Comparison of ENCODE assay signal across 10 cellular contexts in genomic region chr20:19347943-19348456, GRCh38.
DNase-seq lines count a peak whose midpoint lies in the region; ATAC-seq and TF ChIP-seq lines count a peak whose summit lies in the region.
"Had no signal": no experiment of that assay in that cellular context is flagged by ENCODE, and none has a peak within 500 bp of the region (broad histone marks: within the 10 kb centered on the region; RNA-seq: fewer than 3 reads in every experiment).

No MANE protein-coding gene starts in this region.

- H3K79me2 ChIP-seq in KMS-11 (ENCODE audit: insufficient read depth, low read depth) = no peaks in the 10 kb centered on the region

- no peaks in the 10 kb centered on the region for H3K36me3 ChIP-seq in BLaER1
- no peaks in the 10 kb centered on the region for H3K36me3 ChIP-seq in KMS-11 (ENCODE audit: insufficient read depth)

- H3K9me3 ChIP-seq in BLaER1 = no peaks in the 10 kb centered on the region

- H4K20me1 ChIP-seq in BLaER1 = no peaks in the 10 kb centered on the region
- H4K20me1 ChIP-seq in KMS-11 (ENCODE audit: insufficient read depth) = no peaks in the 10 kb centered on the region

- ATAC-seq in GM18909 (IDR thresholded peaks at IDR 0.05; ENCODE audit: poor library complexity, unreplicated experiment) (peak; percentile 79), HG02678 (IDR thresholded peaks at IDR 0.05; ENCODE audit: unreplicated experiment) (peak; percentile 77)

- H3K4me3 ChIP-seq in BLaER1 (no peak overlapping the region), KMS-11 (IDR thresholded peaks at IDR 0.05; ENCODE audit: insufficient read depth, low read depth, low read length) (no peak overlapping the region)

- no peak for TF ChIP-seq CTCF in KMS-11 (conservative IDR thresholded peaks at IDR 0.05; ENCODE audit: low read depth, low read length)

- no peak for DNase-seq in medulla oblongata (ENCODE audit: extremely low spot score)
- no peak for DNase-seq in stimulated activated CD4-positive, alpha-beta T cell treated with anti-CD3 and anti-CD28 coated beads, Interleukin-2, amount 100 ng/mL, for 48 hours
- DNase-seq in NCI-H2081 (lab: John Stamatoyannopoulos, UW) = no peak
- no peak for DNase-seq in NCI-H1092 treated with DMSO at 0.1 percent for 48 hours (lab: John Stamatoyannopoulos, UW)
- DNase-seq: mesendoderm had no signal

- peak overlapping the region; percentile 31 for H2AFZ ChIP-seq in KMS-11 (ENCODE audit: low read depth)

- H3K4me1 ChIP-seq in BLaER1 (peaks cover 12% of the 10 kb centered on the region), KMS-11 (ENCODE audit: low read depth, poor library complexity, severe bottlenecking) (peaks cover 22% of the 10 kb centered on the region)

- H3K4me2 ChIP-seq in BLaER1 = peak overlapping the region; percentile 83
- H3K4me2 ChIP-seq in KMS-11 = peak overlapping the region; percentile 49; the same call in 1 of the 2 replicates

- H3K9ac ChIP-seq in BLaER1 (no peak overlapping the region), KMS-11 (no peak overlapping the region; the same call in 1 of the 2 replicates)

- H3K27me3 ChIP-seq in BLaER1 (no peaks in the 10 kb centered on the region; the same call in 1 of the 2 replicates), KMS-11 (ENCODE audit: insufficient read depth, low read depth) (no peaks in the 10 kb centered on the region)

- no peak overlapping the region for H3K27ac ChIP-seq in BLaER1
- peak overlapping the region; percentile 32; the same call in 1 of the 2 replicates for H3K27ac ChIP-seq in KMS-11
- H3K27ac ChIP-seq: RWPE1 had no signal
